ENCODE assay signal across 24 cellular contexts in the genomic region with DNA sequence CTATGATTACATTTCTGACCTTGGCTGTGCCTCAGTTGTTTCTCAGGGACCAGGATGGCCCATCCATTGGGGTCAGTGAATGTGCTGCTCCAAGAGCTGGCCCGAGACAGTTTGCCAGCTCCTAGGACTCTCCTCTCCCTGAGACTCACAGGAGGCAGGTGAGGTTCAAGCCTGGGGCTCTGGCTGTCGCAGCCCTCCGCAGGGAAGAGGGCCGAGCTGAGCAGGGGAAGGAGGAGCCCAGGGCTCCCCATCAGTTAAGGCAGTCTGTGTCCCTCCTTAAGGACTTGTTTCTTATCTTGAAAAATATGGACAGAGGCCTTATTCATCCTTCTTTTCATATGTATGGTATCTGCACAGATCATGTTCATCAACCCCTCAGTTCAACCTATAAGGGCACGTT. TPM values are rescaled to one million over a fixed set of nuclear protein-coding genes. Genes with fewer than 3 reads are reported as not detected.
DNase-seq lines count a peak whose midpoint lies in the region; ATAC-seq, FAIRE-seq and TF ChIP-seq lines count a peak whose summit lies in the region.
"Had no signal": no experiment of that assay in that cellular context is flagged by ENCODE, and none has a peak within 500 bp of the region (broad histone marks: within the 10 kb centered on the region; RNA-seq: fewer than 3 reads in every experiment).

No MANE protein-coding gene starts in this region.

- DNase-seq in K562 (ENCODE audit: extremely low read depth in 1 of 4, low spot score in 3 of 4), result peak in 2 of 4 experiments; percentile 48 to 54
- DNase-seq in prostate gland (ENCODE audit: low spot score), result no peak
- no peak for DNase-seq in upper lobe of right lung
- no peak for DNase-seq in nephron progenitor cell
- no peak for DNase-seq in NCI-H69 (lab: John Stamatoyannopoulos, UW)
- DNase-seq in chondrocyte (ENCODE audit: low spot score), result no peak
- DNase-seq: activated CD4-positive, alpha-beta T cell treated with anti-CD3 and anti-CD28 coated beads for 36 hours; activated T-cell treated with anti-CD3 and anti-CD28 coated beads, Interleukin-2, amount 50 U/mL, for 24 hours; CD4-positive, CD25-positive, alpha-beta regulatory T cell; kidney glomerular epithelial cell; naive thymus-derived CD4-positive, alpha-beta T cell; NCI-H1048; NCI-H1930; NCI-H2227 treated with DMSO at 0.1 percent for 48 hours; NCI-H748 treated with DMSO at 0.1 percent for 48 hours; T-helper 2 cell had no signal

- H3K4me2 ChIP-seq in K562 (ENCODE audit: insufficient read depth, low read length), result peak overlapping the region; percentile 58; the same call in 1 of the 2 replicates

- H3K4me3 ChIP-seq in K562 (no peak overlapping the region), gastroesophageal sphincter (no peak overlapping the region), prostate gland (no peak overlapping the region), upper lobe of right lung (no peak overlapping the region)
- H3K4me3 ChIP-seq: colonic mucosa, HAP-1, SK-N-MC had no signal

- H3K36me3 ChIP-seq in K562 (ENCODE audit: control insufficient read depth, insufficient read depth, low read length), result no peaks in the 10 kb centered on the region
- no peaks in the 10 kb centered on the region for H3K36me3 ChIP-seq in gastroesophageal sphincter
- peaks cover 0 to 5% of the 10 kb centered on the region in 2 donors for H3K36me3 ChIP-seq in prostate gland
- no peaks in the 10 kb centered on the region for H3K36me3 ChIP-seq in upper lobe of right lung
- H3K36me3 ChIP-seq: colonic mucosa, HAP-1 had no signal

- TF ChIP-seq EP300 in K562 (IDR thresholded peaks at IDR 0.05; ENCODE audit: low read length) (no peak), gastroesophageal sphincter (IDR thresholded peaks at IDR 0.05) (no peak)

- BruUV-seq in K562 (replicated peaks; lab: Mats Ljungman, UMichigan), result no TSS peak

- no peak for TF ChIP-seq CTCF in K562 (IDR thresholded peaks at IDR 0.05 in 2 of 3, conservative IDR thresholded peaks at IDR 0.05 in 1 of 3; ENCODE audit: insufficient read depth in 2 of 3, low read depth in 1 of 3, low read length in 3 of 3)
- TF ChIP-seq CTCF in gastroesophageal sphincter (IDR thresholded peaks at IDR 0.05), result no peak
- no peak for TF ChIP-seq CTCF in prostate gland (IDR thresholded peaks at IDR 0.05)
- TF ChIP-seq CTCF in upper lobe of right lung (IDR thresholded peaks at IDR 0.05), result no peak
- TF ChIP-seq CTCF in nephron progenitor cell (IDR thresholded peaks at IDR 0.05), result no peak
- no peak for TF ChIP-seq CTCF in chondrocyte (IDR thresholded peaks at IDR 0.05)

- H3K27ac ChIP-seq in K562 (ENCODE audit: extremely low read depth, low read depth, low read length) (no peak overlapping the region), gastroesophageal sphincter (peak overlapping the region; percentile 54 to 81 (median 76)), prostate gland (peak overlapping the region; percentile 44 to 76), upper lobe of right lung (peak overlapping the region; percentile 78)
- H3K27ac ChIP-seq: colonic mucosa, parathyroid adenoma, RWPE1, SK-N-MC had no signal

- intact Hi-C loops in K562 (cut with micrococcal nuclease), result no loop called here
- intact Hi-C loops in prostate gland (cut with DNase I), result no loop called here
- intact Hi-C loops in upper lobe of right lung (cut with DNase I), result no loop called here

- H3K27me3 Mint-ChIP-seq in nephron progenitor cell (ENCODE audit: low read depth, poor library complexity) (no peaks in the 10 kb centered on the region), chondrocyte (ENCODE audit: low read depth) (no peaks in the 10 kb centered on the region)
- H3K27me3 Mint-ChIP-seq: activated CD4-positive, alpha-beta T cell treated with anti-CD3 and anti-CD28 coated beads for 36 hours; activated T-cell treated with anti-CD3 and anti-CD28 coated beads, Interleukin-2, amount 50 U/mL, for 24 hours; brain; CD4-positive, CD25-positive, alpha-beta regulatory T cell; naive thymus-derived CD4-positive, alpha-beta T cell; stimulated activated naive CD8-positive, alpha-beta T cell treated with anti-CD3 and anti-CD28 coated beads, Interleukin-15, Interleukin-2, amounts not matched to agents 100 ng/mL and 50 ng/mL, for 24 hours had no signal

- no peak for TF ChIP-seq POLR2A in K562 (conservative IDR thresholded peaks at IDR 0.05)
- TF ChIP-seq POLR2A in gastroesophageal sphincter (IDR thresholded peaks at IDR 0.05), result no peak
- no peak for TF ChIP-seq POLR2A in prostate gland (IDR thresholded peaks at IDR 0.05)

- H3K4me3 Mint-ChIP-seq in nephron progenitor cell (no peak overlapping the region), chondrocyte (ENCODE audit: unreplicated experiment) (no peak overlapping the region)
- H3K4me3 Mint-ChIP-seq: activated CD4-positive, alpha-beta T cell treated with anti-CD3 and anti-CD28 coated beads for 36 hours; activated T-cell treated with anti-CD3 and anti-CD28 coated beads, Interleukin-2, amount 50 U/mL, for 24 hours; brain; CD4-positive, CD25-positive, alpha-beta regulatory T cell; naive thymus-derived CD4-positive, alpha-beta T cell; stimulated activated naive CD8-positive, alpha-beta T cell treated with anti-CD3 and anti-CD28 coated beads, Interleukin-15, Interleukin-2, amounts not matched to agents 100 ng/mL and 50 ng/mL, for 24 hours had no signal

- peaks cover 4% of the 10 kb centered on the region for H3K9me1 ChIP-seq in K562 (ENCODE audit: control insufficient read depth, insufficient read depth, low read length)

- no peaks in the 10 kb centered on the region for H3K27me3 ChIP-seq in K562 (ENCODE audit: control insufficient read depth in 2 of 2, insufficient read depth in 2 of 2, low read length in 2 of 2)
- H3K27me3 ChIP-seq in gastroesophageal sphincter, result no peaks in the 10 kb centered on the region
- no peaks in the 10 kb centered on the region for H3K27me3 ChIP-seq in prostate gland (replicated peaks; ENCODE audit: insufficient read depth)
- no peaks in the 10 kb centered on the region for H3K27me3 ChIP-seq in upper lobe of right lung
- H3K27me3 ChIP-seq: colonic mucosa had no signal

- POLR2A ChIA-PET in K562 (lab: Yijun Ruan, JAX), result interaction anchor here (0.6 to 2.0 kb wide), 7 partner anchors 10 to 147 kb away, joined by 3 to 13 read pairs (median 4); partner anchors contain the start of gene SARS1

- in situ Hi-C loops in K562 (cut with MboI), result no loop called here

- no peaks in the 10 kb centered on the region for H4K20me1 ChIP-seq in K562 (replicated peaks; ENCODE audit: control insufficient read depth, insufficient read depth, low read length)

- no peak for ATAC-seq in K562
- ATAC-seq in gastroesophageal sphincter, result peak; percentile 10
- no peak for ATAC-seq in upper lobe of right lung
- ATAC-seq: activated CD4-positive, alpha-beta T cell treated with anti-CD3 and anti-CD28 coated beads for 36 hours; naive thymus-derived CD4-positive, alpha-beta T cell had no signal

- H3K79me2 ChIP-seq in K562 (ENCODE audit: control insufficient read depth, insufficient read depth, low read length), result no peaks in the 10 kb centered on the region
- H3K79me2 ChIP-seq: parathyroid adenoma had no signal

- no peak for TF ChIP-seq RAD21 in K562 (CRISPR knock-in tag; conservative IDR thresholded peaks at IDR 0.05 in 1 of 2, IDR thresholded peaks at IDR 0.05 in 1 of 2)

- 38% methylated on average over 5 of the region's 5 CpGs for WGBS in K562 (ENCODE audit: insufficient coverage, low coverage, missing lambda C conversion rate)
- 50 to 74% methylated on average over 1 to 3 of the region's 5 CpGs for WGBS in gastroesophageal sphincter (ENCODE audit: low coverage in 1 of 2), 2 donors
- WGBS in prostate gland, result 78% methylated on average over 5 of the region's 5 CpGs

- peak overlapping the region; percentile 68 for H2AFZ ChIP-seq in K562 (ENCODE audit: low read depth, low read length)
- H2AFZ ChIP-seq: parathyroid adenoma had no signal

- no peak overlapping the region for H3K27ac Mint-ChIP-seq in nephron progenitor cell
- no peak overlapping the region for H3K27ac Mint-ChIP-seq in chondrocyte (ENCODE audit: unreplicated experiment)
- H3K27ac Mint-ChIP-seq: activated CD4-positive, alpha-beta T cell treated with anti-CD3 and anti-CD28 coated beads for 36 hours; activated T-cell treated with anti-CD3 and anti-CD28 coated beads, Interleukin-2, amount 50 U/mL, for 24 hours; naive thymus-derived CD4-positive, alpha-beta T cell; stimulated activated naive CD8-positive, alpha-beta T cell treated with anti-CD3 and anti-CD28 coated beads, Interleukin-15, Interleukin-2, amounts not matched to agents 100 ng/mL and 50 ng/mL, for 24 hours had no signal

- no peak for FAIRE-seq in K562 (lab: Jason Lieb, UNC)

- H3K9me3 ChIP-seq in K562 (replicated peaks; ENCODE audit: control insufficient read depth, insufficient read depth, low read depth, low read length), result no peaks in the 10 kb centered on the region
- no peaks in the 10 kb centered on the region for H3K9me3 ChIP-seq in gastroesophageal sphincter
- no peaks in the 10 kb centered on the region for H3K9me3 ChIP-seq in prostate gland
- H3K9me3 ChIP-seq in upper lobe of right lung, result no peaks in the 10 kb centered on the region
- H3K9me3 ChIP-seq: colonic mucosa, HAP-1 had no signal

- H3K4me1 Mint-ChIP-seq in nephron progenitor cell, result peaks cover 45% of the 10 kb centered on the region
- H3K4me1 Mint-ChIP-seq in chondrocyte (ENCODE audit: low read depth), result peaks cover 16% of the 10 kb centered on the region
- H3K4me1 Mint-ChIP-seq: activated CD4-positive, alpha-beta T cell treated with anti-CD3 and anti-CD28 coated beads for 36 hours; CD4-positive, CD25-positive, alpha-beta regulatory T cell had no signal

- H3K4me1 ChIP-seq in K562 (replicated peaks in 1 of 2; ENCODE audit: control insufficient read depth in 2 of 2, insufficient read depth in 2 of 2, low read length in 2 of 2), result peaks cover 39 to 41% of the 10 kb centered on the region in 2 experiments; a peak in 4 of 5 replicates
- peaks cover 0 to 34% (median 10%) of the 10 kb centered on the region in 3 donors for H3K4me1 ChIP-seq in gastroesophageal sphincter
- H3K4me1 ChIP-seq in prostate gland (replicated peaks), result peaks cover 11% of the 10 kb centered on the region
- H3K4me1 ChIP-seq in upper lobe of right lung, result peaks cover 20% of the 10 kb centered on the region
- H3K4me1 ChIP-seq: colonic mucosa, HAP-1, parathyroid adenoma had no signal

- H3K9me3 Mint-ChIP-seq in nephron progenitor cell, result no peaks in the 10 kb centered on the region
- H3K9me3 Mint-ChIP-seq in chondrocyte (ENCODE audit: low read depth), result no peaks in the 10 kb centered on the region
- H3K9me3 Mint-ChIP-seq: activated T-cell treated with anti-CD3 and anti-CD28 coated beads, Interleukin-2, amount 50 U/mL, for 24 hours; brain; CD4-positive, CD25-positive, alpha-beta regulatory T cell; naive thymus-derived CD4-positive, alpha-beta T cell; stimulated activated naive CD8-positive, alpha-beta T cell treated with anti-CD3 and anti-CD28 coated beads, Interleukin-15, Interleukin-2, amounts not matched to agents 100 ng/mL and 50 ng/mL, for 24 hours had no signal

- H3K36me3 Mint-ChIP-seq in nephron progenitor cell (ENCODE audit: low read depth), result no peaks in the 10 kb centered on the region
- no peaks in the 10 kb centered on the region for H3K36me3 Mint-ChIP-seq in chondrocyte (ENCODE audit: low read depth)

- CTCF ChIA-PET in K562 (lab: Yijun Ruan, JAX; ENCODE audit: low intra/inter-chr PET ratio), result no interaction called here

- H3K9ac ChIP-seq in K562 (ENCODE audit: insufficient read depth in 1 of 2, low read depth in 2 of 2, low read length in 2 of 2), result peak overlapping the region in 1 of 2 experiments; percentile 82; a peak in 2 of 4 replicates
- H3K9ac ChIP-seq: parathyroid adenoma had no signal

RNA-seq across cellular contexts. Expression of gene SARS1, which starts 26.6 kb away (rescaled TPM):
- 340 and 395 TPM in 2 replicates for total RNA-seq in K562 (2011; cell fraction: chromatin; rRNA removed; ENCODE audit: low replicate concordance)
- total RNA-seq in K562 (2011; cell fraction: nucleolus; rRNA removed), result 195 and 209 TPM in 2 replicates
- total RNA-seq in K562 (2011; cell fraction: nucleoplasm; rRNA removed), result 265 and 293 TPM in 2 replicates
- total RNA-seq in K562 (2014; rRNA removed), result 254 and 257 TPM in 2 replicates
- total RNA-seq in K562 (2014; rRNA removed; fragmentation: Illumina TruSeq; extraction: Trizol), result 273 and 284 TPM in 2 replicates
- total RNA-seq in K562 (2015; rRNA removed; fragmentation: Illumina TruSeq; extraction: Trizol), result 211 and 221 TPM in 2 replicates
- 232 and 246 TPM in 2 replicates for total RNA-seq in K562 (2021)
- 221 and 230 TPM in 2 replicates for polyA plus RNA-seq in K562 (2011; rRNA removed)
- 149 and 217 TPM in 2 replicates for polyA plus RNA-seq in K562 (2011; cell fraction: cytosol; rRNA removed)
- polyA plus RNA-seq in K562 (2011; cell fraction: nucleus; rRNA removed), result 232 and 336 TPM in 2 replicates
- 195 and 518 TPM in 2 replicates for polyA plus RNA-seq in K562 (2012)
- 293 and 317 TPM in 2 replicates for polyA plus RNA-seq in K562 (2014; fragmentation: Illumina TruSeq; extraction: Trizol)
- 100 to 1,000 TPM; 336 to 623 TPM for polyA plus RNA-seq in K562 (2014; fragmentation: Nextera tagmentation; extraction: Ambion mirVana)
- polyA plus RNA-seq in K562 (2014; rRNA removed), result 235 and 240 TPM in 2 replicates
- polyA minus RNA-seq in K562 (2011; rRNA and poly(A)+ RNA removed), result 227 and 242 TPM in 2 replicates
- polyA minus RNA-seq in K562 (2011; cell fraction: cytosol; rRNA and poly(A)+ RNA removed), result 87.5 and 101 TPM in 2 replicates
- 92.1 and 168 TPM in 2 replicates for polyA minus RNA-seq in K562 (2011; cell fraction: nucleus; rRNA and poly(A)+ RNA removed)
- total RNA-seq in gastroesophageal sphincter, result 100 to 1,000 TPM; 154 to 187 (median 158) TPM
- 100 to 1,000 TPM; 123 to 132 TPM for total RNA-seq in prostate gland
- 194 TPM for total RNA-seq in upper lobe of right lung
- total RNA-seq in chondrocyte, result 127 to 354 TPM (median 348 TPM) in 3 replicates
